In genomic region chr7:142587578-142588191, GRCh38 we compare ENCODE assay signal across 8 cellular contexts.
DNase-seq lines count a peak whose midpoint lies in the region; ATAC-seq and TF ChIP-seq lines count a peak whose summit lies in the region.

No MANE protein-coding gene starts in this region.

- H3K27me3 ChIP-seq in lung (ENCODE audit: control insufficient read depth, insufficient read depth), result no peaks in the 10 kb centered on the region

- in situ Hi-C loops in T47D (cut with HindIII; ENCODE audit: low pct_unique_long_range_greater_than_20kb, low sequenced_read_pairs), result no loop called here

- WGBS in lung, 2 donors, result 52 to 60% methylated on average over 5 of the region's 5 CpGs

- H3K36me3 ChIP-seq in lung (ENCODE audit: control insufficient read depth in 2 of 2, insufficient read depth in 2 of 2, low read length in 2 of 2), result no peaks in the 10 kb centered on the region

- H3K4me1 ChIP-seq in lung (ENCODE audit: control insufficient read depth in 2 of 2, insufficient read depth in 2 of 2, low read length in 2 of 2), result no peaks in the 10 kb centered on the region

- no peak overlapping the region for H3K27ac ChIP-seq in lung (ENCODE audit: low read depth in 1 of 2, low read length in 1 of 2)

- peaks cover 0 to 2% of the 10 kb centered on the region in 2 donors for H3K9me3 ChIP-seq in lung (ENCODE audit: control insufficient read depth in 2 of 2, insufficient read depth in 1 of 2, low read length in 1 of 2)

- H3K4me3 ChIP-seq in lung, result no peak overlapping the region

- ATAC-seq in GM18520 (IDR thresholded peaks at IDR 0.05; ENCODE audit: unreplicated experiment) (peak; percentile 62), HG02870 (IDR thresholded peaks at IDR 0.05; ENCODE audit: unreplicated experiment) (peak; percentile 53), lung (ENCODE audit: insufficient read depth, low FRiP score) (no peak)

- TF ChIP-seq CTCF in lung (IDR thresholded peaks at IDR 0.05; ENCODE audit: control extremely low read depth, extremely low read depth), result peak; percentile 21

- peak; percentile 59 for DNase-seq in D341Med (ENCODE audit: low spot score)
- DNase-seq in NCI-H226, result peak; percentile 53
- DNase-seq in T47D (ENCODE audit: low read depth in 1 of 2, low spot score in 1 of 2), result peak; percentile 31 to 82
- no peak for DNase-seq in lung (ENCODE audit: low spot score)
- DNase-seq in epidermal melanocyte (ENCODE audit: insufficient read length, low spot score), result no peak
- DNase-seq in stimulated activated CD4-positive, alpha-beta T cell treated with anti-CD3 and anti-CD28 coated beads, Interleukin-4, amount 100 ng/mL, for 4 hours, result no peak

Comparison
In these comparisons a context has a peak if more than half of its experiments do, and no peak if none do; other contexts are left out.
1. DNase-seq: peak in D341Med (single experiment), NCI-H226 (single experiment) and T47D (2 of 2); none in lung (single experiment), epidermal melanocyte (single experiment) and stimulated activated CD4-positive, alpha-beta T cell treated with anti-CD3 and anti-CD28 coated beads, Interleukin-4, amount 100 ng/mL, for 4 hours (0 of 2).